23 cellular contexts compared by ENCODE assay signal in the genomic region with DNA sequence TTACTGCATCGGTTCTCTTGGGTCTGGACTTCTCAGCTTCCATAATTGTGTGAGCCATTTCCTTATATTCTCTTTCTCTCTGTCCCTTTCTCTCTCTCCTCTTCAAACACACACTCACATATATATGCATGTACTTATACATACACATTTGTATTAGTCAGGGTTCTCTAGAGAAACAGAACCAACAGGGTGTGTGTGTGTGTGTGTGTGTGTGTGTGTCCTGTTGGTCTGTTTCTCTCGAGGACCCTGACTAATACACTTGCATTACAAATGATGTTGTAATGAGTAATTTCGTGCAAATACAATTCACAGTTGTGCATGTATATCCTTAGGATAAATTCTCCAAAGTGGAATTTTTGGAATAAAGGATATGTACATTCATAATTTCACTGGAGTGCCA.
"Had no signal": no experiment of that assay in that cellular context is flagged by ENCODE, and none has a peak within 500 bp of the region (broad histone marks: within the 10 kb centered on the region; RNA-seq: fewer than 3 reads in every experiment).

No MANE protein-coding gene starts in this region.

- H3K27ac ChIP-seq: adrenal gland, ascending aorta, brain microvascular endothelial cell, colonic mucosa, dorsolateral prefrontal cortex, hepatocyte, left ventricle myocardium inferior, ovary, prostate gland, thyroid gland, WERI-Rb-1 had no signal

- H3K79me2 ChIP-seq: hepatocyte had no signal

- H3K4me3 ChIP-seq: adrenal gland, ascending aorta, colonic mucosa, dorsolateral prefrontal cortex, hepatocyte, left ventricle myocardium inferior, ovary, prostate gland, thyroid gland had no signal

- H3K27me3 ChIP-seq: adrenal gland, ascending aorta, brain microvascular endothelial cell, colonic mucosa, ovary, thyroid gland had no signal

- H2AFZ ChIP-seq: hepatocyte had no signal

- ATAC-seq: natural killer cell treated with Interleukin-12 subunit alpha and Interleukin-12 subunit beta and Interleukin-15 and Interleukin-18, amount 100 ng/mL, for 72 hours; T-cell had no signal

- H3K36me3 ChIP-seq: adrenal gland, ascending aorta, brain microvascular endothelial cell, colonic mucosa, left ventricle myocardium inferior, ovary, prostate gland, thyroid gland, WERI-Rb-1 had no signal

- H3K9me3 ChIP-seq: adrenal gland, ascending aorta, colonic mucosa, ovary, prostate gland, thyroid gland had no signal

- H3K4me2 ChIP-seq: hepatocyte had no signal

- H3K4me1 ChIP-seq: adrenal gland, ascending aorta, colonic mucosa, left ventricle myocardium inferior, prostate gland, thyroid gland had no signal

- DNase-seq: activated CD4-positive, alpha-beta T cell treated with anti-CD3 and anti-CD28 coated beads, Interleukin-2, amount 50 U/mL, for 1 hour; activated CD4-positive, CD25-positive, alpha-beta regulatory T cell treated with anti-CD3 and anti-CD28 coated beads, Interleukin-2, amount 50 U/mL, for 72 hours; activated gamma-delta T cell treated with Interleukin-2 at 50 U/mL for 16 hours; activated T-cell treated with anti-CD3 and anti-CD28 coated beads, Interleukin-2, amount 50 U/mL, for 1 hour; adrenal gland; brain microvascular endothelial cell; colonic mucosa; dorsolateral prefrontal cortex; foreskin melanocyte; glutamatergic neuron; immature natural killer cell; kidney glomerular epithelial cell; left ventricle myocardium inferior; ovary; stimulated activated CD4-positive, alpha-beta T cell treated with anti-CD3 and anti-CD28 coated beads, Interleukin-12 subunit alpha, Interleukin-12 subunit beta, amount 100 ng/mL, for 4 hours; substantia nigra; T-cell; thyroid gland; WERI-Rb-1 had no signal
